8 cellular contexts compared by ENCODE assay signal in the genomic region with DNA sequence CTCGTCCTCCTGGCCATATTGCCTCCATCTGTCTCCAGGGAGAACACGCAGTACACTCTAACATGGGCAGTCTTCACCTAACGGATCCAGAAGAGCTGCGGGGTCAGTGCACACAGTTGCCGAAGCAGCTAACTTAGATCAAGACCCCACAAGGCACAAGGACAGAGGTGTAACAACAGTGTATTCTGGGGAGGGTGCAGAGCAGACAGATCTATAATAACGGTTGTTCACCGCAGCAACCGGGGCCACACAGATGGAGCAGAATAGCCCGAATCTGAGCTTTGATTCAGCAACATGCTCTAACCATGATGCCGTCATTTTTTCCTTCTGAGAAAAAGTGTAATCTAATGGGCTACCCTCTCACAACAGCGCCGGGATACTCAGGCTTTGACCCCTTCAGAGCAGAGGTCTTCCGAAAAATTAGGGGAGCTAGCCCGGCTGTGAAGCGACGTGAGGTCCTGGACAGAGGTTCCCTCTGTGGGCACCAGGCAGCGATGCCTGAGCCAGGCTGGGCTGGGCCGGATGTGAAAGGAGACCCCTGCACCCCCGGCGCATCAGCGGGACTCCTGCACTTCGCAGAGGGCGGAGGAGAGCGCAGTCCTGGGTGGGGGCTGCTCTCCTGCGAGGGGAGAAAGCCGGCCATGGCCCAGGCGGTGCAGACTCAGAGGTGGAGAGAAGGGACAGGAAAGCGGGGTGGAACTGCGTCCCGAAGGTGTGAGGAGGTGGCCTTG. TPM values are rescaled to one million over a fixed set of nuclear protein-coding genes. Genes with fewer than 3 reads are reported as not detected.
DNase-seq lines count a peak whose midpoint lies in the region; ATAC-seq and TF ChIP-seq lines count a peak whose summit lies in the region.

No MANE protein-coding gene starts in this region.

- DNase-seq in RPMI8226 (peak; percentile 36), hepatocyte (ENCODE audit: low spot score) (peak; percentile 76), sciatic nerve (ENCODE audit: low spot score) (no peak), GM13977 (ENCODE audit: low spot score) (no peak), NCI-H128 (lab: John Stamatoyannopoulos, UW; ENCODE audit: unreplicated experiment) (no peak)

- H3K4me3 ChIP-seq in hepatocyte = peak overlapping the region; percentile 53

- intact Hi-C loops in sciatic nerve (cut with DNase I) = loop anchor here (5.0 kb wide), 1 partner anchor 56 kb away; a partner anchor contains a TSS

- peaks cover 53% of the 10 kb centered on the region for H3K79me2 ChIP-seq in hepatocyte

- TF ChIP-seq CTCF in hepatocyte (IDR thresholded peaks at IDR 0.05; ENCODE audit: poor library complexity) (no peak), GM13977 (IDR thresholded peaks at IDR 0.05; ENCODE audit: extremely low read depth, insufficient read depth, missing control alignments) (no peak)

- H3K4me2 ChIP-seq in hepatocyte = peak overlapping the region; percentile 90

- H2AFZ ChIP-seq in hepatocyte = peak overlapping the region; percentile 74

- H3K36me3 ChIP-seq in ES-I3 (ENCODE audit: insufficient read depth, low read length) (no peaks in the 10 kb centered on the region), hepatocyte (replicated peaks; ENCODE audit: insufficient read depth, low read depth) (no peaks in the 10 kb centered on the region)

- H3K27me3 ChIP-seq in hepatocyte = no peaks in the 10 kb centered on the region

- 5% methylated on average over 30 of the region's 30 CpGs for WGBS in hepatocyte (ENCODE audit: low lambda C conversion rate, missing lambda C conversion rate)

- H3K9me3 ChIP-seq in ES-I3 (ENCODE audit: control insufficient read depth, insufficient read depth, low read length) = no peaks in the 10 kb centered on the region
- H3K9me3 ChIP-seq in hepatocyte (ENCODE audit: low read depth) = no peaks in the 10 kb centered on the region

- peaks cover 18% of the 10 kb centered on the region for H3K4me1 ChIP-seq in ES-I3 (ENCODE audit: insufficient read depth, low read length)
- peaks cover 14% of the 10 kb centered on the region for H3K4me1 ChIP-seq in hepatocyte (ENCODE audit: insufficient read depth)

- no peaks in the 10 kb centered on the region for H3K9me2 ChIP-seq in hepatocyte (replicated peaks; ENCODE audit: insufficient read depth)

- ATAC-seq in HG02759 (IDR thresholded peaks at IDR 0.05; ENCODE audit: unreplicated experiment) (peak; percentile 2), sciatic nerve (peak; percentile 47)

- in situ Hi-C loops in GM13977 (cut with MboI; ENCODE audit: low pct_unique_long_range_greater_than_20kb, low sequenced_read_pairs, unreplicated experiment) = no loop called here

- peak overlapping the region; percentile 79 for H3K27ac ChIP-seq in angular gyrus (ENCODE audit: low read depth, low read length)
- H3K27ac ChIP-seq in hepatocyte = peak overlapping the region; percentile 97

- H3K9ac ChIP-seq in ES-I3 (ENCODE audit: low read depth, low read length) = peak overlapping the region; percentile 60

- peaks cover 10% of the 10 kb centered on the region for H4K20me1 ChIP-seq in hepatocyte (ENCODE audit: insufficient read depth, poor library complexity, severe bottlenecking)

RNA-seq across cellular contexts. Expression of a gene that starts 57.5 kb away (rescaled TPM):
- total RNA-seq in hepatocyte = 13.0 and 22.6 TPM in 2 replicates
- polyA plus RNA-seq in hepatocyte = 16.5 and 17.0 TPM in 2 replicates
- 21.1 TPM for total RNA-seq in sciatic nerve

Comparison
In these comparisons a context has a peak if more than half of its experiments do, and no peak if none do; other contexts are left out.
1. DNase-seq: peak in RPMI8226 (single experiment) and hepatocyte (single experiment); none in sciatic nerve (single experiment), GM13977 (single experiment) and NCI-H128 (single experiment).